In genomic region chr17:46002311-46002972, GRCh38 we compare ENCODE assay signal across 9 cellular contexts. TPM values are rescaled to one million over a fixed set of nuclear protein-coding genes. Genes with fewer than 3 reads are reported as not detected.
DNase-seq lines count a peak whose midpoint lies in the region; ATAC-seq and TF ChIP-seq lines count a peak whose summit lies in the region.
"Had no signal": no experiment of that assay in that cellular context is flagged by ENCODE, and none has a peak within 500 bp of the region (broad histone marks: within the 10 kb centered on the region; RNA-seq: fewer than 3 reads in every experiment).

No MANE protein-coding gene starts in this region.

- no peak overlapping the region for H3K27ac ChIP-seq in Karpas-422 (ENCODE audit: low read length)
- H3K27ac ChIP-seq in RWPE1 = no peak overlapping the region
- H3K27ac ChIP-seq in suprapubic skin = no peak overlapping the region

- no peak overlapping the region for H3K9ac ChIP-seq in Karpas-422 (ENCODE audit: low read length)

- no peaks in the 10 kb centered on the region for H3K27me3 ChIP-seq in Karpas-422 (ENCODE audit: low read length)
- no peaks in the 10 kb centered on the region for H3K27me3 ChIP-seq in suprapubic skin

- POLR2A ChIA-PET in RWPE1 (lab: Yijun Ruan, JAX; ENCODE audit: low non-redundant PET) = no interaction called here

- H3K79me2 ChIP-seq in Karpas-422 (ENCODE audit: low read length) = no peaks in the 10 kb centered on the region

- H2AFZ ChIP-seq in Karpas-422 (ENCODE audit: low read length) = no peak overlapping the region

- TF ChIP-seq POLR2A in suprapubic skin (IDR thresholded peaks at IDR 0.05) = no peak

- H3K36me3 ChIP-seq in Karpas-422 (ENCODE audit: insufficient read depth, low read length) (no peaks in the 10 kb centered on the region), suprapubic skin (no peaks in the 10 kb centered on the region)

- TF ChIP-seq CTCF in RWPE1 (conservative IDR thresholded peaks at IDR 0.05; ENCODE audit: low read depth) (peak; percentile 95), fibroblast of villous mesenchyme (IDR thresholded peaks at IDR 0.05; ENCODE audit: insufficient read depth, low read depth, low read length) (peak; percentile 91), suprapubic skin (IDR thresholded peaks at IDR 0.05) (peak; percentile 93 to 97)

- no peaks in the 10 kb centered on the region for H3K9me3 ChIP-seq in Karpas-422 (ENCODE audit: low read length)
- H3K9me3 ChIP-seq in suprapubic skin = no peaks in the 10 kb centered on the region

- CTCF ChIA-PET in RWPE1 (lab: Yijun Ruan, JAX) = interaction anchor here (0.6 to 0.9 kb wide), 2 partner anchors 210 to 281 kb away, joined by 3 to 6 read pairs; no protein-coding TSS in a partner anchor

- DNase-seq in ELF-1 (ENCODE audit: low read depth, low spot score) = peak; percentile 94
- peak; percentile 91 for DNase-seq in Karpas-422
- peak; percentile 70 for DNase-seq in RWPE1 (ENCODE audit: low spot score)
- peak; percentile 50 to 56 for DNase-seq in activated T-helper 1 cell treated with anti-CD3 and anti-CD28 coated beads, Interleukin-2, amount 50 U/mL, for 16 hours (ENCODE audit: low read depth in 1 of 2, low spot score in 1 of 2)
- peak; percentile 62 for DNase-seq in fibroblast of villous mesenchyme (ENCODE audit: low read depth)
- DNase-seq in nucleus accumbens (lab: John Stamatoyannopoulos, UW) = peak in 47 of 56 donors; percentile 11 to 84 (median 48)
- no peak for DNase-seq in suprapubic skin (ENCODE audit: low spot score in 2 of 2)

- TF ChIP-seq EP300 in suprapubic skin (IDR thresholded peaks at IDR 0.05) = no peak

- H4K20me1 ChIP-seq in Karpas-422 (ENCODE audit: insufficient read depth, low read depth, low read length) = no peaks in the 10 kb centered on the region

- no peak overlapping the region for H3K4me2 ChIP-seq in Karpas-422 (ENCODE audit: low read depth, low read length, poor library complexity, severe bottlenecking)

- 29% methylated on average over 8 of the region's 8 CpGs for WGBS in suprapubic skin

- no peak for ATAC-seq in HG03039 (IDR thresholded peaks at IDR 0.05; ENCODE audit: unreplicated experiment)

- no peaks in the 10 kb centered on the region for H3K9me2 ChIP-seq in Karpas-422 (replicated peaks; ENCODE audit: insufficient read depth, low read length)

- H3K4me1 ChIP-seq in Karpas-422 (ENCODE audit: low read length) (peaks cover 6% of the 10 kb centered on the region), suprapubic skin (peaks cover 9% of the 10 kb centered on the region)

- H3K4me3 ChIP-seq in Karpas-422 (ENCODE audit: low read length) (no peak overlapping the region), fibroblast of villous mesenchyme (ENCODE audit: low read depth, low read length) (no peak overlapping the region), suprapubic skin (no peak overlapping the region)

RNA-seq across cellular contexts. Expression of gene STH, which starts 3.4 kb away (rescaled TPM):
- not detected in 2 replicates for total RNA-seq in Karpas-422 (2014; rRNA removed; shearing (Covaris generic); ENCODE audit: low replicate concordance)
- total RNA-seq in fibroblast of villous mesenchyme (not detected in 2 replicates), suprapubic skin (not detected)
- total RNA-seq: glomerular endothelial cell had no signal

Comparison
In these comparisons a context has a peak if more than half of its experiments do, and no peak if none do; other contexts are left out.
1. DNase-seq: peak in ELF-1 (single experiment), Karpas-422 (single experiment), RWPE1 (single experiment), activated T-helper 1 cell treated with anti-CD3 and anti-CD28 coated beads, Interleukin-2, amount 50 U/mL, for 16 hours (2 of 2), fibroblast of villous mesenchyme (single experiment) and nucleus accumbens (47 of 56); none in suprapubic skin (0 of 2).
2. Peak in every context shown above with its lines, with median percentiles within 50 percentile points of each other: CTCF ChIP-seq.